1 cellular context compared by ENCODE assay signal in the genomic region with DNA sequence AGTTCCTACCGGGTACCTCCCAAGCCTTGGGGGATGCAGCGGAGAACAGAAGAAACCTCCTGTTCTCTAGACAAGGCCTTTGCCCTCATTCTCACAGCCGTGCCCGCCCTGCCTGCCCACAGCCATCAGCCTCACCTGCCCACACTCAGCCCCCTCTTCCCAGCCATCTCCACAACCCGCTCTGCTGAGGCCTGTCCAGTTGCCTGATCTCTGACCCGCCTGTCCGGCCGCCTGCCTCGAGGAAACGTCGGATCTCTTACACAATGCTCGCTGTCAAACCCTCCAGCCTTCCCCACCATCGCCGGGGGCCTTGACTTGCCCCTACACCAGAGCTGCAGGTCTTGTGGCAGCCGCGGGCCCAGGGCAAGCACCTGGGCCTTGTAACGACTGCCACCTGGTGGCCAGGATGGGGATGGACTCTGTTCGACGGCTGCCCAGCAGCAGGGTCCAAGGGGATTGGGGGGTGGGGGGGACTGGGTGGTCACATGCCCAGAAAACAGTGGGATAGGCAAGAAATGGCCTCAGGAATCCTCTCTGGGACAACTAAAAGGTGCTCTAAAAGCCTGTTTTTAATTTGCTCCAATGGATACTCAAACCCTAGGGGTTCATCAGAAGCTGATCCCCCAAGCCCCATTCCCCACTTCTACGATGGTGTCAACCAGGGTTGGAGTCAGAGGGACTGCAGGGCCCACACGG.
A peak's percentile ranks its signal among the peaks of the same experiment; 100 is the strongest.
TF ChIP-seq lines count a peak whose summit lies in the region.

No MANE protein-coding gene starts in this region.

TF ChIP-seq in HepG2, 621 proteins besides CTCF, POLR2A, EP300 and RAD21 (continued from another document):
- TF ChIP-seq, protein P1, sequence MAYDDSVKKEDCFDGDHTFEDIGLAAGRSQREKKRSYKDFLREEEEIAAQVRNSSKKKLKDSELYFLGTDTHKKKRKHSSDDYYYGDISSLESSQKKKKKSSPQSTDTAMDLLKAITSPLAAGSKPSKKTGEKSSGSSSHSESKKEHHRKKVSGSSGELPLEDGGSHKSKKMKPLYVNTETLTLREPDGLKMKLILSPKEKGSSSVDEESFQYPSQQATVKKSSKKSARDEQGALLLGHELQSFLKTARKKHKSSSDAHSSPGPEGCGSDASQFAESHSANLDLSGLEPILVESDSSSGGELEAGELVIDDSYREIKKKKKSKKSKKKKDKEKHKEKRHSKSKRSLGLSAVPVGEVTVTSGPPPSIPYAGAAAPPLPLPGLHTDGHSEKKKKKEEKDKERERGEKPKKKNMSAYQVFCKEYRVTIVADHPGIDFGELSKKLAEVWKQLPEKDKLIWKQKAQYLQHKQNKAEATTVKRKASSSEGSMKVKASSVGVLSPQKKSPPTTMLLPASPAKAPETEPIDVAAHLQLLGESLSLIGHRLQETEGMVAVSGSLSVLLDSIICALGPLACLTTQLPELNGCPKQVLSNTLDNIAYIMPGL (CRISPR knock-in tag; IDR thresholded peaks at IDR 0.05; ENCODE audit: borderline replicate concordance in 1 of 2, low read depth in 1 of 2), result peak in 1 of 2 experiments; percentile 44; a peak in 1 of 4 replicates
- TF ChIP-seq ZNF552 (CRISPR knock-in tag; IDR thresholded peaks at IDR 0.05; ENCODE audit: borderline replicate concordance) (no peak), SMAD3 (CRISPR knock-in tag; IDR thresholded peaks at IDR 0.05) (no peak), SRSF4 (IDR thresholded peaks at IDR 0.05; ENCODE audit: low read depth, low read length, poor library complexity, severe bottlenecking) (no peak), KDM2A (CRISPR knock-in tag; IDR thresholded peaks at IDR 0.05; ENCODE audit: borderline replicate concordance, low read depth) (peak; percentile 89; the same call in 1 of the 2 replicates), ZIK1 (CRISPR knock-in tag; IDR thresholded peaks at IDR 0.05; ENCODE audit: borderline replicate concordance, low read depth) (no peak), AGO2 (optimal IDR thresholded peaks at IDR 0.05; ENCODE audit: low read depth, low read length) (peak; percentile 88), ZNF207 (IDR thresholded peaks at IDR 0.05; ENCODE audit: borderline replicate concordance) (no peak), BCL6 (CRISPR knock-in tag; IDR thresholded peaks at IDR 0.05) (peak; percentile 26; the same call in 1 of the 2 replicates), ZNF138 (CRISPR knock-in tag; IDR thresholded peaks at IDR 0.05; ENCODE audit: low read depth) (no peak), AHR (CRISPR knock-in tag; IDR thresholded peaks at IDR 0.05) (no peak), SALL1 (CRISPR knock-in tag; IDR thresholded peaks at IDR 0.05) (peak; percentile 49; the same call in 1 of the 2 replicates), ZBTB38 (CRISPR knock-in tag; IDR thresholded peaks at IDR 0.05) (no peak), ZNF543 (CRISPR knock-in tag; IDR thresholded peaks at IDR 0.05) (no peak), IKZF4 (CRISPR knock-in tag; IDR thresholded peaks at IDR 0.05; ENCODE audit: borderline replicate concordance, low read depth, not compliant biosample characterization) (peak; percentile 6), SAP130 (CRISPR knock-in tag; IDR thresholded peaks at IDR 0.05; ENCODE audit: low read depth) (0 out of 2 replicates have a peak, but pooled peaks have one; percentile 37), ZNF143 (CRISPR knock-in tag; IDR thresholded peaks at IDR 0.05) (no peak), ZFP37 (CRISPR knock-in tag; IDR thresholded peaks at IDR 0.05; ENCODE audit: borderline replicate concordance) (no peak)
- TF ChIP-seq, protein P2, sequence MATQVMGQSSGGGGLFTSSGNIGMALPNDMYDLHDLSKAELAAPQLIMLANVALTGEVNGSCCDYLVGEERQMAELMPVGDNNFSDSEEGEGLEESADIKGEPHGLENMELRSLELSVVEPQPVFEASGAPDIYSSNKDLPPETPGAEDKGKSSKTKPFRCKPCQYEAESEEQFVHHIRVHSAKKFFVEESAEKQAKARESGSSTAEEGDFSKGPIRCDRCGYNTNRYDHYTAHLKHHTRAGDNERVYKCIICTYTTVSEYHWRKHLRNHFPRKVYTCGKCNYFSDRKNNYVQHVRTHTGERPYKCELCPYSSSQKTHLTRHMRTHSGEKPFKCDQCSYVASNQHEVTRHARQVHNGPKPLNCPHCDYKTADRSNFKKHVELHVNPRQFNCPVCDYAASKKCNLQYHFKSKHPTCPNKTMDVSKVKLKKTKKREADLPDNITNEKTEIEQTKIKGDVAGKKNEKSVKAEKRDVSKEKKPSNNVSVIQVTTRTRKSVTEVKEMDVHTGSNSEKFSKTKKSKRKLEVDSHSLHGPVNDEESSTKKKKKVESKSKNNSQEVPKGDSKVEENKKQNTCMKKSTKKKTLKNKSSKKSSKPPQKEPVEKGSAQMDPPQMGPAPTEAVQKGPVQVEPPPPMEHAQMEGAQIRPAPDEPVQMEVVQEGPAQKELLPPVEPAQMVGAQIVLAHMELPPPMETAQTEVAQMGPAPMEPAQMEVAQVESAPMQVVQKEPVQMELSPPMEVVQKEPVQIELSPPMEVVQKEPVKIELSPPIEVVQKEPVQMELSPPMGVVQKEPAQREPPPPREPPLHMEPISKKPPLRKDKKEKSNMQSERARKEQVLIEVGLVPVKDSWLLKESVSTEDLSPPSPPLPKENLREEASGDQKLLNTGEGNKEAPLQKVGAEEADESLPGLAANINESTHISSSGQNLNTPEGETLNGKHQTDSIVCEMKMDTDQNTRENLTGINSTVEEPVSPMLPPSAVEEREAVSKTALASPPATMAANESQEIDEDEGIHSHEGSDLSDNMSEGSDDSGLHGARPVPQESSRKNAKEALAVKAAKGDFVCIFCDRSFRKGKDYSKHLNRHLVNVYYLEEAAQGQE (IDR thresholded peaks at IDR 0.05; ENCODE audit: borderline replicate concordance in 1 of 2, low read depth in 1 of 2, low read length in 2 of 2), result no peak
- TF ChIP-seq, protein P3, sequence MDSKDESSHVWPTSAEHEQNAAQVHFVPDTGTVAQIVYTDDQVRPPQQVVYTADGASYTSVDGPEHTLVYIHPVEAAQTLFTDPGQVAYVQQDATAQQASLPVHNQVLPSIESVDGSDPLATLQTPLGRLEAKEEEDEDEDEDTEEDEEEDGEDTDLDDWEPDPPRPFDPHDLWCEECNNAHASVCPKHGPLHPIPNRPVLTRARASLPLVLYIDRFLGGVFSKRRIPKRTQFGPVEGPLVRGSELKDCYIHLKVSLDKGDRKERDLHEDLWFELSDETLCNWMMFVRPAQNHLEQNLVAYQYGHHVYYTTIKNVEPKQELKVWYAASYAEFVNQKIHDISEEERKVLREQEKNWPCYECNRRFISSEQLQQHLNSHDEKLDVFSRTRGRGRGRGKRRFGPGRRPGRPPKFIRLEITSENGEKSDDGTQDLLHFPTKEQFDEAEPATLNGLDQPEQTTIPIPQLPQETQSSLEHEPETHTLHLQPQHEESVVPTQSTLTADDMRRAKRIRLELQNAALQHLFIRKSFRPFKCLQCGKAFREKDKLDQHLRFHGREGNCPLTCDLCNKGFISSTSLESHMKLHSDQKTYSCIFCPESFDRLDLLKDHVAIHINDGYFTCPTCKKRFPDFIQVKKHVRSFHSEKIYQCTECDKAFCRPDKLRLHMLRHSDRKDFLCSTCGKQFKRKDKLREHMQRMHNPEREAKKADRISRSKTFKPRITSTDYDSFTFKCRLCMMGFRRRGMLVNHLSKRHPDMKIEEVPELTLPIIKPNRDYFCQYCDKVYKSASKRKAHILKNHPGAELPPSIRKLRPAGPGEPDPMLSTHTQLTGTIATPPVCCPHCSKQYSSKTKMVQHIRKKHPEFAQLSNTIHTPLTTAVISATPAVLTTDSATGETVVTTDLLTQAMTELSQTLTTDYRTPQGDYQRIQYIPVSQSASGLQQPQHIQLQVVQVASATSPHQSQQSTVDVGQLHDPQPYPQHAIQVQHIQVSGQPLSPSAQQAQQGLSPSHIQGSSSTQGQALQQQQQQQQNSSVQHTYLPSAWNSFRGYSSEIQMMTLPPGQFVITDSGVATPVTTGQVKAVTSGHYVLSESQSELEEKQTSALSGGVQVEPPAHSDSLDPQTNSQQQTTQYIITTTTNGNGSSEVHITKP (CRISPR knock-in tag; IDR thresholded peaks at IDR 0.05; ENCODE audit: low read depth), result peak; percentile 76; the same call in 1 of the 2 replicates
- TF ChIP-seq, protein P4, sequence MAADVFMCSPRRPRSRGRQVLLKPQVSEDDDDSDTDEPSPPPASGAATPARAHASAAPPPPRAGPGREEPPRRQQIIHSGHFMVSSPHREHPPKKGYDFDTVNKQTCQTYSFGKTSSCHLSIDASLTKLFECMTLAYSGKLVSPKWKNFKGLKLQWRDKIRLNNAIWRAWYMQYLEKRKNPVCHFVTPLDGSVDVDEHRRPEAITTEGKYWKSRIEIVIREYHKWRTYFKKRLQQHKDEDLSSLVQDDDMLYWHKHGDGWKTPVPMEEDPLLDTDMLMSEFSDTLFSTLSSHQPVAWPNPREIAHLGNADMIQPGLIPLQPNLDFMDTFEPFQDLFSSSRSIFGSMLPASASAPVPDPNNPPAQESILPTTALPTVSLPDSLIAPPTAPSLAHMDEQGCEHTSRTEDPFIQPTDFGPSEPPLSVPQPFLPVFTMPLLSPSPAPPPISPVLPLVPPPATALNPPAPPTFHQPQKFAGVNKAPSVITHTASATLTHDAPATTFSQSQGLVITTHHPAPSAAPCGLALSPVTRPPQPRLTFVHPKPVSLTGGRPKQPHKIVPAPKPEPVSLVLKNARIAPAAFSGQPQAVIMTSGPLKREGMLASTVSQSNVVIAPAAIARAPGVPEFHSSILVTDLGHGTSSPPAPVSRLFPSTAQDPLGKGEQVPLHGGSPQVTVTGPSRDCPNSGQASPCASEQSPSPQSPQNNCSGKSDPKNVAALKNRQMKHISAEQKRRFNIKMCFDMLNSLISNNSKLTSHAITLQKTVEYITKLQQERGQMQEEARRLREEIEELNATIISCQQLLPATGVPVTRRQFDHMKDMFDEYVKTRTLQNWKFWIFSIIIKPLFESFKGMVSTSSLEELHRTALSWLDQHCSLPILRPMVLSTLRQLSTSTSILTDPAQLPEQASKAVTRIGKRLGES (CRISPR knock-in tag; IDR thresholded peaks at IDR 0.05; ENCODE audit: borderline replicate concordance), result no peak
- TF ChIP-seq, protein P5, sequence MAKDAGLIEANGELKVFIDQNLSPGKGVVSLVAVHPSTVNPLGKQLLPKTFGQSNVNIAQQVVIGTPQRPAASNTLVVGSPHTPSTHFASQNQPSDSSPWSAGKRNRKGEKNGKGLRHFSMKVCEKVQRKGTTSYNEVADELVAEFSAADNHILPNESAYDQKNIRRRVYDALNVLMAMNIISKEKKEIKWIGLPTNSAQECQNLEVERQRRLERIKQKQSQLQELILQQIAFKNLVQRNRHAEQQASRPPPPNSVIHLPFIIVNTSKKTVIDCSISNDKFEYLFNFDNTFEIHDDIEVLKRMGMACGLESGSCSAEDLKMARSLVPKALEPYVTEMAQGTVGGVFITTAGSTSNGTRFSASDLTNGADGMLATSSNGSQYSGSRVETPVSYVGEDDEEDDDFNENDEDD (CRISPR knock-in tag; IDR thresholded peaks at IDR 0.05; ENCODE audit: borderline replicate concordance), result no peak
- TF ChIP-seq, protein P6, sequence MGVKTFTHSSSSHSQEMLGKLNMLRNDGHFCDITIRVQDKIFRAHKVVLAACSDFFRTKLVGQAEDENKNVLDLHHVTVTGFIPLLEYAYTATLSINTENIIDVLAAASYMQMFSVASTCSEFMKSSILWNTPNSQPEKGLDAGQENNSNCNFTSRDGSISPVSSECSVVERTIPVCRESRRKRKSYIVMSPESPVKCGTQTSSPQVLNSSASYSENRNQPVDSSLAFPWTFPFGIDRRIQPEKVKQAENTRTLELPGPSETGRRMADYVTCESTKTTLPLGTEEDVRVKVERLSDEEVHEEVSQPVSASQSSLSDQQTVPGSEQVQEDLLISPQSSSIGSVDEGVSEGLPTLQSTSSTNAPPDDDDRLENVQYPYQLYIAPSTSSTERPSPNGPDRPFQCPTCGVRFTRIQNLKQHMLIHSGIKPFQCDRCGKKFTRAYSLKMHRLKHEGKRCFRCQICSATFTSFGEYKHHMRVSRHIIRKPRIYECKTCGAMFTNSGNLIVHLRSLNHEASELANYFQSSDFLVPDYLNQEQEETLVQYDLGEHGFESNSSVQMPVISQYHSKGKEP (CRISPR knock-in tag; IDR thresholded peaks at IDR 0.05), result no peak
- TF ChIP-seq, protein P7, sequence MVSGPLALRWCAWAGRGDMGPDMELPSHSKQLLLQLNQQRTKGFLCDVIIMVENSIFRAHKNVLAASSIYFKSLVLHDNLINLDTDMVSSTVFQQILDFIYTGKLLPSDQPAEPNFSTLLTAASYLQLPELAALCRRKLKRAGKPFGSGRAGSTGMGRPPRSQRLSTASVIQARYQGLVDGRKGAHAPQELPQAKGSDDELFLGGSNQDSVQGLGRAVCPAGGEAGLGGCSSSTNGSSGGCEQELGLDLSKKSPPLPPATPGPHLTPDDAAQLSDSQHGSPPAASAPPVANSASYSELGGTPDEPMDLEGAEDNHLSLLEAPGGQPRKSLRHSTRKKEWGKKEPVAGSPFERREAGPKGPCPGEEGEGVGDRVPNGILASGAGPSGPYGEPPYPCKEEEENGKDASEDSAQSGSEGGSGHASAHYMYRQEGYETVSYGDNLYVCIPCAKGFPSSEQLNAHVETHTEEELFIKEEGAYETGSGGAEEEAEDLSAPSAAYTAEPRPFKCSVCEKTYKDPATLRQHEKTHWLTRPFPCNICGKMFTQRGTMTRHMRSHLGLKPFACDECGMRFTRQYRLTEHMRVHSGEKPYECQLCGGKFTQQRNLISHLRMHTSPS (CRISPR knock-in tag; IDR thresholded peaks at IDR 0.05; ENCODE audit: low read depth), result no peak
